In the genomic region with DNA sequence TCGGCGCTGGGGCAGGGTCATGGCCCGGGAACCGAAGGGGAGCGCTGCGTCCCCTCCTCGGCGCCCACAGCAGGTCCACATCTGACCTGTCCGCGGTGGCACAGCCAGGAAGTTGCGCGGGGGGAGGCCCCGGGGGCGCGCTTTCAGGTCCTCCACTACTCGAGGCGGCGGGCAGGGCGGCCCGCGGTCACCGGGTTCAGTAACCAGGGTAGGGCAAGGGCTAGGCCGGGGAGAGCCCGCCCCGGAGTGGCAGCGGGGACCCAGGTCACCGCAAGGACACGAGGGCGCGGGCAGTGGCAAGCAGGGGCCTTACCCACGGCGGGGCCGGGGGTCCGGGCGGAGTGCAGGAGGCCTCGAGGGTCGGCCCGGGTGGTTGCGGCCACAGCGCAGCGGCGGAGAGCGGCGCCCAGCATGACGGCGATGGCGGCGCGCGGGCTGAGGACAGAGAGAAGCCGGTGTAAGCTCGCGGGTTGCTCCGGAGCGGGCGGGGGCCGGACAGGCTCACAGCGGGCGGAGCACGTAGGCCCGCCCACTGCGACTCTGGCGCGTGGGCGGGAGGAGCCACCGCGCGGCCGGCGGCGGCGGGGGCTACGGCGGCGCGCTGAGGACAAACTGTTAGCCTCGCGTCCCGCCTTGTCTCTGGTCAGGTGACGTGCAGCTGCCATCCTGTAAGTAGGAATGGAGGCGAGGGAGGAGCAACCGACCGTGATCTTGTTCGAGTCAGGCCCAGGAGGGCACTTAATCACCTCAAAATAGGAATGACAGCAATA, we compare ENCODE assay signal across 8 cellular contexts. TPM values are rescaled to one million over a fixed set of nuclear protein-coding genes. Genes with fewer than 3 reads are reported as not detected.
DNase-seq lines count a peak whose midpoint lies in the region; ATAC-seq and TF ChIP-seq lines count a peak whose summit lies in the region.

A gene (minus strand): TSS at position 472 of the 770 bp plus-strand sequence. CDS start 59 bp downstream, at position 413.

- H3K9me2 ChIP-seq in HCT116 (ENCODE audit: insufficient read depth) (no peaks in the 10 kb centered on the region), MM.1S (replicated peaks; ENCODE audit: insufficient read depth, low read length) (no peaks in the 10 kb centered on the region)

- peaks cover 5% of the 10 kb centered on the region for H3K36me3 Mint-ChIP-seq in neural progenitor cell

- H3K27me3 Mint-ChIP-seq in neural progenitor cell (ENCODE audit: insufficient read depth, low read depth) = peaks cover 5% of the 10 kb centered on the region

- CTCF ChIA-PET in HCT116 (lab: Charles Lee) = interaction anchor here (0.8 to 1.6 kb wide), 2 partner anchors 52 to 167 kb away, joined by 3 to 4 read pairs; no protein-coding TSS in a partner anchor

- peaks cover 7 to 11% of the 10 kb centered on the region in 2 experiments; a peak in 3 of 4 replicates for H3K4me1 ChIP-seq in HCT116 (ENCODE audit: control insufficient read depth in 1 of 2, insufficient read depth in 2 of 2, low read length in 2 of 2)
- H3K4me1 ChIP-seq in MM.1S (ENCODE audit: low read length) = peaks cover 13% of the 10 kb centered on the region
- peaks cover 4% of the 10 kb centered on the region for H3K4me1 ChIP-seq in neural progenitor cell
- peaks cover 7% of the 10 kb centered on the region for H3K4me1 ChIP-seq in stomach smooth muscle (ENCODE audit: control insufficient read depth, insufficient read depth, low read length)

- TF ChIP-seq RAD21 in HCT116 (IDR thresholded peaks at IDR 0.05; ENCODE audit: low read depth) = no peak

- ATAC-seq in HCT116 = peak; percentile 91

- no peaks in the 10 kb centered on the region for H3K9me3 Mint-ChIP-seq in neural progenitor cell

- peaks cover 6% of the 10 kb centered on the region; the same call in 1 of the 2 replicates for H4K20me1 ChIP-seq in HCT116 (ENCODE audit: insufficient read depth)
- H4K20me1 ChIP-seq in MM.1S (ENCODE audit: insufficient read depth, low read length) = peaks cover 6% of the 10 kb centered on the region; the same call in 1 of the 2 replicates
- peaks cover 39% of the 10 kb centered on the region for H4K20me1 ChIP-seq in neural progenitor cell (ENCODE audit: low read depth)

- H3K9me3 ChIP-seq in HCT116 (ENCODE audit: control insufficient read depth in 1 of 2, insufficient read depth in 1 of 2, low read depth in 1 of 2, low read length in 2 of 2) (no peaks in the 10 kb centered on the region), MM.1S (replicated peaks; ENCODE audit: insufficient read depth, low read length) (no peaks in the 10 kb centered on the region), neural progenitor cell (ENCODE audit: low read depth) (no peaks in the 10 kb centered on the region), stomach smooth muscle (ENCODE audit: control insufficient read depth in 2 of 2, low read length in 2 of 2) (no peaks in the 10 kb centered on the region)

- H2AFZ ChIP-seq in HCT116 (ENCODE audit: low read depth, low read length, poor library complexity, severe bottlenecking) (peak within 1 kb of the TSS; percentile 44), MM.1S (ENCODE audit: low read length) (peak within 1 kb of the TSS; percentile 87), neural progenitor cell (replicated peaks) (peak within 1 kb of the TSS; percentile 77)

- peaks cover 11% of the 10 kb centered on the region for H3K4me1 Mint-ChIP-seq in neural progenitor cell

- RAD21 ChIA-PET in HCT116 (lab: Charles Lee; ENCODE audit: low non-redundant PET in 1 of 2, low total read pairs in 2 of 2, uncharacterized antibody in 2 of 2, unreplicated experiment in 2 of 2) = no interaction called here

- peak; percentile 76 for TF ChIP-seq POLR2A in HCT116 (IDR thresholded peaks at IDR 0.05; ENCODE audit: borderline replicate concordance, extremely low read depth, insufficient read depth, insufficient read length)

- peak within 1 kb of the TSS; percentile 85 for H3K4me2 ChIP-seq in HCT116 (ENCODE audit: low read length)
- peak within 1 kb of the TSS; percentile 96 for H3K4me2 ChIP-seq in MM.1S (ENCODE audit: low read depth, low read length)
- peak within 1 kb of the TSS; percentile 96 for H3K4me2 ChIP-seq in neural progenitor cell

- DNase-seq in GF-D8 (lab: John Stamatoyannopoulos, UW) (peak; percentile 86), HCT116 (ENCODE audit: low read depth, low spot score) (peak; percentile 91), MM.1S (peak; percentile 96), SIG-M5 treated with dmso at 0.1 percent for 504 hours (lab: John Stamatoyannopoulos, UW; ENCODE audit: unreplicated experiment) (peak; percentile 94), activated gamma-delta T cell treated with Interleukin-2 at 50 U/mL for 16 hours (peak; percentile 88), fibroblast of villous mesenchyme (ENCODE audit: low read depth) (peak; percentile 97), neural progenitor cell (ENCODE audit: low spot score) (peak; percentile 96)

- intact Hi-C loops in HCT116 (cut with micrococcal nuclease) = no loop called here

- H3K27me3 ChIP-seq in HCT116 (ENCODE audit: insufficient read depth, low read length) = no peaks in the 10 kb centered on the region
- no peaks in the 10 kb centered on the region for H3K27me3 ChIP-seq in MM.1S (replicated peaks; ENCODE audit: insufficient read depth, low read length)
- no peaks in the 10 kb centered on the region for H3K27me3 ChIP-seq in neural progenitor cell
- no peaks in the 10 kb centered on the region for H3K27me3 ChIP-seq in stomach smooth muscle (ENCODE audit: control insufficient read depth in 1 of 2, insufficient read depth in 2 of 2, low read length in 2 of 2)

- H3K4me3 Mint-ChIP-seq in neural progenitor cell = peak within 1 kb of the TSS; percentile 95

- peaks cover 16% of the 10 kb centered on the region for H3F3A ChIP-seq in MM.1S (ENCODE audit: insufficient read depth, low read length)
- peaks cover 19% of the 10 kb centered on the region for H3F3A ChIP-seq in neural progenitor cell (ENCODE audit: low read depth)

- H3K79me2 ChIP-seq in HCT116 (ENCODE audit: insufficient read depth, low read length) (peaks cover 51% of the 10 kb centered on the region), MM.1S (ENCODE audit: low read length) (peaks cover 50% of the 10 kb centered on the region), neural progenitor cell (ENCODE audit: low read depth) (peaks cover 48% of the 10 kb centered on the region)

- H3K36me3 ChIP-seq in HCT116 (ENCODE audit: control insufficient read depth in 1 of 2, insufficient read depth in 2 of 2, low read length in 2 of 2) = peaks cover 2 to 8% of the 10 kb centered on the region in 2 experiments; a peak in 1 of 4 replicates
- no peaks in the 10 kb centered on the region; the same call in 1 of the 2 replicates for H3K36me3 ChIP-seq in MM.1S (replicated peaks; ENCODE audit: insufficient read depth, low read length)
- H3K36me3 ChIP-seq in neural progenitor cell = no peaks in the 10 kb centered on the region
- no peaks in the 10 kb centered on the region for H3K36me3 ChIP-seq in stomach smooth muscle (ENCODE audit: control insufficient read depth in 2 of 2, insufficient read depth in 2 of 2, low read length in 2 of 2)

- H3K27ac ChIP-seq in HCT116 (ENCODE audit: low read depth, low read length) = peak within 1 kb of the TSS; percentile 99
- peak within 1 kb of the TSS; percentile 95 for H3K27ac ChIP-seq in MM.1S (ENCODE audit: low read length)
- peak within 1 kb of the TSS; percentile 88 for H3K27ac ChIP-seq in neural progenitor cell
- H3K27ac ChIP-seq in stomach smooth muscle (ENCODE audit: low read length) = peak within 1 kb of the TSS; percentile 86

- H3K27ac Mint-ChIP-seq in neural progenitor cell = peak within 1 kb of the TSS; percentile 23

- BruUV-seq in HCT116 (replicated peaks; lab: Mats Ljungman, UMichigan) = no TSS peak

- H3K9ac ChIP-seq in HCT116 (ENCODE audit: low read length) (peak within 1 kb of the TSS; percentile 95), MM.1S (ENCODE audit: low read length) (peak within 1 kb of the TSS; percentile 95), neural progenitor cell (peak within 1 kb of the TSS; percentile 56), stomach smooth muscle (ENCODE audit: low read length in 2 of 2) (peak within 1 kb of the TSS; percentile 87 to 93)

- H3K4me3 ChIP-seq in HCT116 (replicated peaks in 1 of 2; ENCODE audit: low read depth in 1 of 2, low read length in 2 of 2) (peak within 1 kb of the TSS; percentile 89 to 91), MM.1S (ENCODE audit: low read length) (peak within 1 kb of the TSS; percentile 89), fibroblast of villous mesenchyme (ENCODE audit: low read depth, low read length) (peak within 1 kb of the TSS; percentile 92), neural progenitor cell (peak within 1 kb of the TSS; percentile 85), stomach smooth muscle (ENCODE audit: low read length in 2 of 2) (peak within 1 kb of the TSS; percentile 91 to 95)

- POLR2A ChIA-PET in HCT116 (lab: Charles Lee) = interaction anchor here (0.6 to 0.8 kb wide), 3 partner anchors 11 to 703 kb away, joined by 3 read pairs; a partner anchor contains a TSS

- TF ChIP-seq CTCF in HCT116 (IDR thresholded peaks at IDR 0.05 in 2 of 3, conservative IDR thresholded peaks at IDR 0.05 in 1 of 3; ENCODE audit: borderline replicate concordance in 1 of 3, insufficient read depth in 1 of 3, low read depth in 2 of 3, low read length in 2 of 3) = no peak
- no peak for TF ChIP-seq CTCF in MM.1S (IDR thresholded peaks at IDR 0.05; ENCODE audit: low read length)
- no peak for TF ChIP-seq CTCF in fibroblast of villous mesenchyme (IDR thresholded peaks at IDR 0.05; ENCODE audit: insufficient read depth, low read depth, low read length)
- no peak for TF ChIP-seq CTCF in neural progenitor cell (IDR thresholded peaks at IDR 0.05)

TF ChIP-seq in HCT116, 20 proteins besides CTCF, POLR2A, EP300 and RAD21 (continues in another document):
- peak; percentile 79 for TF ChIP-seq YY1 (IDR thresholded peaks at IDR 0.05; ENCODE audit: extremely low read depth, insufficient replicate concordance, low read depth, low read length)
- no peak for TF ChIP-seq EZH2 (IDR thresholded peaks at IDR 0.05)
- no peak for TF ChIP-seq SRF (IDR thresholded peaks at IDR 0.05; ENCODE audit: low read depth)
- TF ChIP-seq POLR2AphosphoS5 (IDR thresholded peaks at IDR 0.05; ENCODE audit: low read depth, low read length) = peak; percentile 88
- no peak for TF ChIP-seq EZH2phosphoT487 (IDR thresholded peaks at IDR 0.05; ENCODE audit: borderline replicate concordance)
- TF ChIP-seq, protein P1, sequence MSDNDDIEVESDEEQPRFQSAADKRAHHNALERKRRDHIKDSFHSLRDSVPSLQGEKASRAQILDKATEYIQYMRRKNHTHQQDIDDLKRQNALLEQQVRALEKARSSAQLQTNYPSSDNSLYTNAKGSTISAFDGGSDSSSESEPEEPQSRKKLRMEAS (IDR thresholded peaks at IDR 0.05) = peak; percentile 82

RNA-seq across cellular contexts. Expression of the gene that starts here (rescaled TPM):
- total RNA-seq in HCT116 (2021; ENCODE audit: unreplicated experiment) = 307 TPM
- polyA plus RNA-seq in HCT116 (2012) = 290 and 419 TPM in 2 replicates
- total RNA-seq in fibroblast of villous mesenchyme = 33.7 and 47.4 TPM in 2 replicates
- total RNA-seq in neural progenitor cell (ENCODE audit: low replicate concordance) = 144 and 200 TPM in 2 replicates

Comparison
In these comparisons a context has a peak if more than half of its experiments do, and no peak if none do; other contexts are left out.
1. Peak in every context shown above with its lines: DNase-seq, ATAC-seq, H3K4me3 ChIP-seq and H3K27ac ChIP-seq.